ENCODE assay signal across 15 cellular contexts in genomic region chr1:163230827-163231226, GRCh38. TPM values are rescaled to one million over a fixed set of nuclear protein-coding genes. Genes with fewer than 3 reads are reported as not detected.
DNase-seq lines count a peak whose midpoint lies in the region; ATAC-seq and TF ChIP-seq lines count a peak whose summit lies in the region.
"Had no signal": no experiment of that assay in that cellular context is flagged by ENCODE, and none has a peak within 500 bp of the region (broad histone marks: within the 10 kb centered on the region; RNA-seq: fewer than 3 reads in every experiment).

No MANE protein-coding gene starts in this region.

- no peak for DNase-seq in IMR-90
- peak; percentile 2 for DNase-seq in astrocyte of the hippocampus (ENCODE audit: low read depth, low spot score)
- peak; percentile 8 for DNase-seq in hepatocyte (ENCODE audit: low spot score)
- DNase-seq in thoracic aorta (ENCODE audit: low spot score) = no peak
- no peak for DNase-seq in stimulated activated CD4-positive, alpha-beta T cell treated with anti-CD3 and anti-CD28 coated beads, Interleukin-12 subunit alpha, Interleukin-12 subunit beta, amount 100 ng/mL, for 4 hours
- no peak for DNase-seq in mesothelial cell of epicardium (ENCODE audit: low spot score in 2 of 2, unreplicated experiment in 2 of 2)
- no peak for DNase-seq in stimulated activated CD8-positive, alpha-beta memory T cell treated with anti-CD3 and anti-CD28 coated beads, Interleukin-4, amount 100 ng/mL, for 48 hours
- DNase-seq: CD4-positive, alpha-beta memory T cell; DMS79; NCI-H146; NCI-H446; PC-9 had no signal

- H2BK15ac ChIP-seq in IMR-90 (ENCODE audit: low read depth, low read length) = peak overlapping the region; percentile 77; the same call in 2 of the 3 replicates

- H4K20me1 ChIP-seq in IMR-90 (ENCODE audit: insufficient read depth, low read length) = no peaks in the 10 kb centered on the region
- no peaks in the 10 kb centered on the region for H4K20me1 ChIP-seq in hepatocyte (ENCODE audit: insufficient read depth, poor library complexity, severe bottlenecking)

- H3K36me3 Mint-ChIP-seq in mesothelial cell of epicardium = peaks cover 5% of the 10 kb centered on the region

- H2AFZ ChIP-seq in IMR-90 (replicated peaks; ENCODE audit: low read length, poor library complexity) (peak overlapping the region; percentile 26), hepatocyte (no peak overlapping the region)
- H2AFZ ChIP-seq: PC-9 had no signal

- H3K9me2 ChIP-seq in hepatocyte (replicated peaks; ENCODE audit: insufficient read depth) = no peaks in the 10 kb centered on the region

- no peak for TF ChIP-seq RAD21 in IMR-90 (IDR thresholded peaks at IDR 0.05; ENCODE audit: low read length)

- peak overlapping the region; percentile 55; the same call in 1 of the 2 replicates for H3K18ac ChIP-seq in IMR-90 (ENCODE audit: low read depth, low read length)

- H3K9me3 ChIP-seq in IMR-90 (ENCODE audit: control insufficient read depth, insufficient read depth, low read length) (no peaks in the 10 kb centered on the region), hepatocyte (ENCODE audit: low read depth) (no peaks in the 10 kb centered on the region), thoracic aorta (no peaks in the 10 kb centered on the region)

- H3K23ac ChIP-seq in IMR-90 (ENCODE audit: low read depth, low read length) = peak overlapping the region; percentile 92

- H3K4me1 ChIP-seq in IMR-90 (ENCODE audit: control insufficient read depth, insufficient read depth, low read length) (peaks cover 4% of the 10 kb centered on the region), hepatocyte (ENCODE audit: insufficient read depth) (no peaks in the 10 kb centered on the region), thoracic aorta (ENCODE audit: control insufficient read depth in 1 of 2, low read depth in 2 of 2) (peaks cover 18 to 41% of the 10 kb centered on the region in 2 donors)

- H3K27ac Mint-ChIP-seq in mesothelial cell of epicardium = no peak overlapping the region
- H3K27ac Mint-ChIP-seq: B cell; CD4-positive, alpha-beta memory T cell had no signal

- intact Hi-C loops in IMR-90 (cut with micrococcal nuclease) = no loop called here

- H3K9ac ChIP-seq in IMR-90 (ENCODE audit: low read depth, low read length) = no peak overlapping the region

- dilution Hi-C loops in IMR-90 (cut with HindIII; ENCODE audit: low sequenced_read_pairs, unreplicated experiment) = no loop called here

- H3K56ac ChIP-seq in IMR-90 (ENCODE audit: extremely low read depth, insufficient read depth, low read length) = no peak overlapping the region

- ATAC-seq in IMR-90 (ENCODE audit: low read depth) = no peak
- ATAC-seq in thoracic aorta (ENCODE audit: insufficient number of reproducible peaks, low FRiP score, low read depth) = no peak
- ATAC-seq: HCT116, K562 had no signal

- no peaks in the 10 kb centered on the region for H3K79me2 ChIP-seq in hepatocyte

- no peaks in the 10 kb centered on the region for H3K36me3 ChIP-seq in IMR-90 (ENCODE audit: control insufficient read depth, insufficient read depth, low read length)
- no peaks in the 10 kb centered on the region for H3K36me3 ChIP-seq in hepatocyte (replicated peaks; ENCODE audit: insufficient read depth, low read depth)
- no peaks in the 10 kb centered on the region for H3K36me3 ChIP-seq in thoracic aorta

- no peak for TF ChIP-seq POLR2A in IMR-90 (IDR thresholded peaks at IDR 0.05; ENCODE audit: low read depth, low read length)

- H3K4me2 ChIP-seq in IMR-90 (ENCODE audit: low read depth, low read length) = no peak overlapping the region
- H3K4me2 ChIP-seq in hepatocyte = no peak overlapping the region
- H3K4me2 ChIP-seq: PC-9 had no signal

- H2BK5ac ChIP-seq in IMR-90 (ENCODE audit: low read depth, low read length, poor library complexity, severe bottlenecking) = peak overlapping the region; percentile 40

- H3K27ac ChIP-seq in IMR-90 (ENCODE audit: insufficient read depth, low read length) (no peak overlapping the region), hepatocyte (no peak overlapping the region), thoracic aorta (peak overlapping the region; percentile 81 to 88)
- H3K27ac ChIP-seq: PC-9 had no signal

- no TSS peak for BruUV-seq in IMR-90 (replicated peaks; lab: Mats Ljungman, UMichigan)

- no peak overlapping the region for H3K4me3 ChIP-seq in IMR-90 (ENCODE audit: insufficient read depth, low read depth, low read length)
- H3K4me3 ChIP-seq in hepatocyte = no peak overlapping the region
- H3K4me3 ChIP-seq in thoracic aorta = no peak overlapping the region
- H3K4me3 ChIP-seq: K562, PC-9 had no signal

- peaks cover 2% of the 10 kb centered on the region; the same call in 1 of the 2 replicates for H3K9me1 ChIP-seq in IMR-90 (ENCODE audit: insufficient read depth, low read length)

- peak overlapping the region; percentile 90 for H3K14ac ChIP-seq in IMR-90 (replicated peaks; ENCODE audit: low read depth, low read length)

- peak overlapping the region in 1 of 2 experiments; percentile 86; a peak in 2 of 4 replicates for H4K8ac ChIP-seq in IMR-90 (ENCODE audit: low read depth in 2 of 2, low read length in 2 of 2)

- H3K79me1 ChIP-seq in IMR-90 (ENCODE audit: low read depth in 1 of 2, low read length in 2 of 2) = no peaks in the 10 kb centered on the region

- peak overlapping the region; percentile 91 for H2BK120ac ChIP-seq in IMR-90 (ENCODE audit: low read depth, low read length)

- H3K9me3 Mint-ChIP-seq in mesothelial cell of epicardium = peaks cover 7% of the 10 kb centered on the region

- H2AK5ac ChIP-seq in IMR-90 (ENCODE audit: low read depth, low read length) = peak overlapping the region; percentile 90; the same call in 1 of the 2 replicates

- no peak overlapping the region for H3K4me3 Mint-ChIP-seq in mesothelial cell of epicardium
- H3K4me3 Mint-ChIP-seq: B cell; CD4-positive, alpha-beta memory T cell had no signal

- H2BK20ac ChIP-seq in IMR-90 (ENCODE audit: low read depth, low read length) = peak overlapping the region; percentile 80

- POLR2A ChIA-PET in IMR-90 (lab: Charles Lee; ENCODE audit: unreplicated experiment) = interaction anchor here (0.7 kb wide), 1 partner anchor 15 kb away, joined by 4 read pairs; no protein-coding TSS in a partner anchor

- no peak for TF ChIP-seq CTCF in IMR-90 (conservative IDR thresholded peaks at IDR 0.05; ENCODE audit: low read depth, low read length)
- TF ChIP-seq CTCF in hepatocyte (IDR thresholded peaks at IDR 0.05; ENCODE audit: poor library complexity) = no peak
- TF ChIP-seq CTCF in thoracic aorta (IDR thresholded peaks at IDR 0.05) = no peak
- no peak for TF ChIP-seq CTCF in mesothelial cell of epicardium (IDR thresholded peaks at IDR 0.05; ENCODE audit: unreplicated experiment)

- H4K91ac ChIP-seq in IMR-90 (ENCODE audit: insufficient read depth, low read depth, low read length) = no peak overlapping the region

- 80% methylated on average over 2 of the region's 3 CpGs; no CpG with 5 or more reads in 1 of the 2 experiments for WGBS in IMR-90 (ENCODE audit: extremely low coverage in 2 of 2, insufficient read length in 1 of 2), 2 experiments
- 89% methylated on average over 3 of the region's 3 CpGs for WGBS in hepatocyte (ENCODE audit: low lambda C conversion rate, missing lambda C conversion rate)

- H4K5ac ChIP-seq in IMR-90 (ENCODE audit: low read depth, low read length) = no peak overlapping the region

- no peak overlapping the region for H2AK9ac ChIP-seq in IMR-90 (replicated peaks; ENCODE audit: low read depth, low read length, poor library complexity)

- H3K27me3 ChIP-seq in IMR-90 (ENCODE audit: control insufficient read depth, insufficient read depth, low read length) (no peaks in the 10 kb centered on the region), hepatocyte (no peaks in the 10 kb centered on the region), thoracic aorta (replicated peaks; ENCODE audit: insufficient read depth) (no peaks in the 10 kb centered on the region)

- in situ Hi-C loops in IMR-90 (cut with MboI; ENCODE audit: low sequenced_read_pairs) = no loop called here

- H3K4ac ChIP-seq in IMR-90 (ENCODE audit: low read depth, low read length) = peak overlapping the region; percentile 92

- CTCF ChIA-PET in IMR-90 (lab: Yijun Ruan, JAX) = no interaction called here

- H3K4me1 Mint-ChIP-seq in mesothelial cell of epicardium = peaks cover 11% of the 10 kb centered on the region
- H3K4me1 Mint-ChIP-seq: B cell; CD4-positive, alpha-beta memory T cell had no signal

- H3K27me3 Mint-ChIP-seq in mesothelial cell of epicardium (ENCODE audit: low read depth) = no peaks in the 10 kb centered on the region

TF ChIP-seq in IMR-90, 13 proteins besides CTCF, POLR2A, EP300 and RAD21:
- TF ChIP-seq MXI1 (IDR thresholded peaks at IDR 0.05; ENCODE audit: borderline replicate concordance, low read depth, low read length) (no peak), BHLHE40 (IDR thresholded peaks at IDR 0.05; ENCODE audit: low read depth, low read length) (no peak), RFX5 (IDR thresholded peaks at IDR 0.05; ENCODE audit: low read depth, low read length) (no peak), ELK1 (IDR thresholded peaks at IDR 0.05; ENCODE audit: borderline replicate concordance, low read depth, low read length) (no peak), MAZ (IDR thresholded peaks at IDR 0.05; ENCODE audit: borderline replicate concordance, low read depth, low read length) (no peak)

RNA-seq across cellular contexts. Expression of gene RGS5, which starts 28.1 kb away (rescaled TPM):
- total RNA-seq in IMR-90 (2012; rRNA removed) (14.2 and 40.0 TPM in 2 replicates), hepatocyte (4.6 and 5.0 TPM in 2 replicates), thoracic aorta (1,000 to 10,000 TPM; 1,210 to 1,385 TPM), mesothelial cell of epicardium (209 to 263 TPM (median 218 TPM) in 3 replicates)
- polyA plus RNA-seq in IMR-90 (2012; rRNA removed) (21.4 and 23.7 TPM in 2 replicates), hepatocyte (4.4 and 10.5 TPM in 2 replicates)
- polyA plus RNA-seq in IMR-90 (2012; cell fraction: cytosol; rRNA removed) = 8.3 and 11.3 TPM in 2 replicates
- polyA plus RNA-seq in IMR-90 (2012; cell fraction: nucleus; rRNA removed; ENCODE audit: low replicate concordance) = 1.8 and 9.9 TPM in 2 replicates

Comparison
In these comparisons a context has a peak if more than half of its experiments do, and no peak if none do; other contexts are left out.
1. DNase-seq: peak in astrocyte of the hippocampus (single experiment) and hepatocyte (single experiment); none in IMR-90 (single experiment), thoracic aorta (single experiment), stimulated activated CD4-positive, alpha-beta T cell treated with anti-CD3 and anti-CD28 coated beads, Interleukin-12 subunit alpha, Interleukin-12 subunit beta, amount 100 ng/mL, for 4 hours (single experiment), mesothelial cell of epicardium (0 of 2) and stimulated activated CD8-positive, alpha-beta memory T cell treated with anti-CD3 and anti-CD28 coated beads, Interleukin-4, amount 100 ng/mL, for 48 hours (single experiment).
2. H3K27ac ChIP-seq: peak in thoracic aorta (2 of 2); none in IMR-90 (single experiment) and hepatocyte (single experiment).